Comparison of ENCODE assay signal across 23 cellular contexts in genomic region chr10:121694327-121694965, GRCh38.
DNase-seq lines count a peak whose midpoint lies in the region; ATAC-seq and TF ChIP-seq lines count a peak whose summit lies in the region.
"Had no signal": no experiment of that assay in that cellular context is flagged by ENCODE, and none has a peak within 500 bp of the region (broad histone marks: within the 10 kb centered on the region; RNA-seq: fewer than 3 reads in every experiment).

No MANE protein-coding gene starts in this region.

- peak overlapping the region; percentile 48 for H3K4me2 ChIP-seq in parathyroid adenoma (ENCODE audit: low read length)

- POLR2A ChIA-PET in T-cell (lab: Charles Lee) = no interaction called here

- H3K36me3 ChIP-seq in RWPE2 (ENCODE audit: low read depth) (no peaks in the 10 kb centered on the region), parathyroid adenoma (ENCODE audit: control insufficient read depth, insufficient read depth, low read length) (no peaks in the 10 kb centered on the region)

- H2AFZ ChIP-seq in parathyroid adenoma = peak overlapping the region; percentile 66

- H3K4me1 Mint-ChIP-seq in T-cell = no peaks in the 10 kb centered on the region

- H3K79me2 ChIP-seq in parathyroid adenoma = no peaks in the 10 kb centered on the region

- no peak overlapping the region for H3K4me3 ChIP-seq in RWPE2 (ENCODE audit: severe bottlenecking)
- peak overlapping the region; percentile 23 for H3K4me3 ChIP-seq in parathyroid adenoma (ENCODE audit: low read depth, low read length)

- no peak overlapping the region for H3K27ac Mint-ChIP-seq in T-cell
- H3K27ac Mint-ChIP-seq: CD8-positive, alpha-beta T cell had no signal

- peaks cover 0 to 2% (median 0%) of the 10 kb centered on the region in 3 donors for H3K9me3 Mint-ChIP-seq in T-cell

- H3K27me3 ChIP-seq in RWPE2 (ENCODE audit: insufficient read depth, poor library complexity, severe bottlenecking) (no peaks in the 10 kb centered on the region), parathyroid adenoma (ENCODE audit: control insufficient read depth, insufficient read depth, low read length) (no peaks in the 10 kb centered on the region)

- DNase-seq in HPDE6-E6E7 (ENCODE audit: extremely low spot score) (peak; percentile 6), RWPE2 (ENCODE audit: low spot score) (no peak), T-cell (no peak), C1 segment of cervical spinal cord (lab: John Stamatoyannopoulos, UW) (no peak)
- DNase-seq: Calu3; CD8-positive, alpha-beta T cell; DMS79 treated with DMSO at 0.1 percent for 48 hours; Karpas-422; NCI-H1092 treated with DMSO at 0.1 percent for 48 hours; NCI-H1436; NCI-H187; NCI-H2107; NCI-H226; NCI-H510A; NCI-H69; SHP77 treated with DMSO at 0.1 percent for 48 hours had no signal

- no peaks in the 10 kb centered on the region for H3K9me3 ChIP-seq in RWPE2 (ENCODE audit: severe bottlenecking)
- no peaks in the 10 kb centered on the region for H3K9me3 ChIP-seq in parathyroid adenoma (ENCODE audit: control insufficient read depth, low read length)

- H3K4me3 Mint-ChIP-seq in T-cell = no peak overlapping the region
- H3K4me3 Mint-ChIP-seq: CD8-positive, alpha-beta T cell had no signal

- peak; percentile 72 for ATAC-seq in RWPE2 (ENCODE audit: low read depth)
- ATAC-seq in esophagus mucosa = peak; percentile 59
- ATAC-seq in GM18517 (IDR thresholded peaks at IDR 0.05; ENCODE audit: unreplicated experiment) = no peak
- ATAC-seq in T-cell (replicated peaks in 1 of 4) = no peak
- ATAC-seq: CD8-positive, alpha-beta T cell; HepG2; Panc1 had no signal

- H3K27ac ChIP-seq in RWPE2 (ENCODE audit: poor library complexity, severe bottlenecking) (no peak overlapping the region), parathyroid adenoma (peak overlapping the region; percentile 67)
- H3K27ac ChIP-seq: C4-2B, RWPE1 had no signal

- H3K27me3 Mint-ChIP-seq in T-cell = peaks cover 4 to 7% of the 10 kb centered on the region in 2 donors

- TF ChIP-seq CTCF in RWPE2 (IDR thresholded peaks at IDR 0.05; ENCODE audit: poor library complexity, severe bottlenecking) = no peak
- TF ChIP-seq CTCF in parathyroid adenoma (IDR thresholded peaks at IDR 0.05) = no peak

- H3K4me1 ChIP-seq in RWPE2 (ENCODE audit: insufficient read depth, poor library complexity, severe bottlenecking) (peaks cover 5% of the 10 kb centered on the region), parathyroid adenoma (peaks cover 26% of the 10 kb centered on the region)

- H3K9ac ChIP-seq in parathyroid adenoma = no peak overlapping the region

- H3K36me3 Mint-ChIP-seq in T-cell = no peaks in the 10 kb centered on the region
- H3K36me3 Mint-ChIP-seq: CD8-positive, alpha-beta T cell had no signal

- CTCF ChIA-PET in T-cell (lab: Charles Lee) = no interaction called here

Comparison
In these comparisons a context has a peak if more than half of its experiments do, and no peak if none do; other contexts are left out.
1. ATAC-seq: peak in RWPE2 (single experiment) and esophagus mucosa (single experiment); none in GM18517 (single experiment) and T-cell (0 of 4).